Comparison of ENCODE assay signal across 9 cellular contexts in the genomic region with DNA sequence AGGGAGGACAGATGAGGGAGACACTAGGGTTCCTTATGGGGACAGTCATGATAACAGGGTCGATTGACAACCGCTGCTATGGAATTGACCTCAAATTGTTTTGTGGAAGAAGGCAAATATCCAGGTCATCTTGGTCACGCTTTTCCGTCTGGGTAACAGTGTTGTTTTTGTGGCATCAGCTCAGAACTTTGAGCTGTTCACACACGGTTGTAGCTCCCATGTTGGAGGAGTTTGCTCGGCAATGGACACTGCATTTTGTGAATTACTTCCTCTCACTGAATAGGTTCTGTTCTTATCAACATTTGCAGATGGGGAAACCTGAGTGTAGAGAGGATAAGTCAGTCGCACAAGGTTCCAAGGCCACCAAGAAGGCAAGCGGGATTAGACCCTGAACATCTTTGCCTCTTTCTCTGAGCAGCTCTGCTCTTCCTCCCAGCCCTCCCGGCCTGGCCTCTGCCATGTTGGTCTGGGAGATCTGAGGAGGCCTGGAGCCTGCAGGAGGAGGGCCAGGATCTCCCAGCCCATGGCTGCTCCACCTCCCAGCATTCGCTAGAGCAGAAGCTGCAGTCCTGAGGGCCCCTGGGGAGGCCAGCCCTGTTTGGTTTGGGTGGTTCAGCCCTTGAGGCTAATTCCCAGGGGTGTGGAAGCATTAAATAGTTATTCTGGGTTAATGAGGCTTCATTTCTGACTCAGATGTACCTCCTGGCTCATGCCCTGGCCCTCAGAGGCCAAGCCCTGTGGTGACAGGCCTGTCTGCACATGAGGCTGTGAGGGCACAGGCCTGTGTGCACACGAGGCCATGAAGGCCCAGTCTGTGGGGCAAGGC.
A peak's percentile ranks its signal among the peaks of the same experiment; 100 is the strongest.
DNase-seq lines count a peak whose midpoint lies in the region; ATAC-seq and TF ChIP-seq lines count a peak whose summit lies in the region.
"Had no signal": no experiment of that assay in that cellular context is flagged by ENCODE, and none has a peak within 500 bp of the region (broad histone marks: within the 10 kb centered on the region; RNA-seq: fewer than 3 reads in every experiment).

No MANE protein-coding gene starts in this region.

- H3K9me3 Mint-ChIP-seq in brain (no peaks in the 10 kb centered on the region), nephron progenitor cell (no peaks in the 10 kb centered on the region)

- H3K36me3 Mint-ChIP-seq in brain (peaks cover 19% of the 10 kb centered on the region), nephron progenitor cell (ENCODE audit: low read depth) (no peaks in the 10 kb centered on the region)

- no peak overlapping the region for H3K4me3 Mint-ChIP-seq in brain
- no peak overlapping the region for H3K4me3 Mint-ChIP-seq in nephron progenitor cell

- no peak for TF ChIP-seq CTCF in brain (conservative IDR thresholded peaks at IDR 0.05)
- TF ChIP-seq CTCF in nephron progenitor cell (IDR thresholded peaks at IDR 0.05), result no peak

- H3K27me3 Mint-ChIP-seq in brain, result no peaks in the 10 kb centered on the region
- H3K27me3 Mint-ChIP-seq in nephron progenitor cell (ENCODE audit: low read depth, poor library complexity), result peaks cover 3% of the 10 kb centered on the region

- peak; percentile 8 for ATAC-seq in HG02678 (IDR thresholded peaks at IDR 0.05; ENCODE audit: unreplicated experiment)

- peak overlapping the region in 3 of 5 experiments; percentile 74 to 84 (median 76) for H3K27ac Mint-ChIP-seq in brain
- peak overlapping the region; percentile 13 for H3K27ac Mint-ChIP-seq in nephron progenitor cell

- H3K4me1 Mint-ChIP-seq in brain (peaks cover 42% of the 10 kb centered on the region), nephron progenitor cell (peaks cover 26% of the 10 kb centered on the region)

- DNase-seq in CMK (ENCODE audit: low read depth) (peak; percentile 85), nephron progenitor cell (no peak), dedifferentiated amniotic fluid mesenchymal stem cell (ENCODE audit: extremely low spot score) (no peak), anterior cingulate cortex (lab: John Stamatoyannopoulos, UW) (no peak), superior temporal gyrus (ENCODE audit: extremely low spot score) (no peak), SW 1271 (lab: John Stamatoyannopoulos, UW) (no peak)
- DNase-seq: stimulated activated naive CD8-positive, alpha-beta T cell treated with anti-CD3 and anti-CD28 coated beads, Interleukin-15, Interleukin-2, amounts not matched to agents 100 U/mL and 50 U/mL, for 24 hours had no signal
